2 cellular contexts compared by ENCODE assay signal in the genomic region with DNA sequence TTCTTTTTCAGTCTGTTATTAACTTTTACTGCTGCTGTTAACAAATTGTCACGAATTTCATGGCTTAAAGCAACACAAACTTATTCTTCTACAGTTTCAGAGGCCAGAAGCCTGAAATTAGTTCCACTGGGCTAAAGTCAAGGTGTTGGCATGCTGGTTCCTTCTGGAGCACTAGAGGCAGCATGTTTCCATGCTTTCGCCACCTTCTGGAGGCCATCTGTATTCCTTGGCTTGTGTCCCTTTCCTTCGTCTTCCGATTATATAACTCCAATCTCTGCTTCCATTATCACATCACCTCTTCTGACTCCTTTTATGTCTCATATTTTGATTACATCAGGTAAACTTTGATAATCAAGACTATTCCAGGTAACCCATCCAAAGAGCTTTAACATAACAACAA.
A peak's percentile ranks its signal among the peaks of the same experiment; 100 is the strongest.
TF ChIP-seq lines count a peak whose summit lies in the region.

No MANE protein-coding gene starts in this region.

TF ChIP-seq in HepG2, 621 proteins besides CTCF, POLR2A, EP300 and RAD21:
- TF ChIP-seq ZFP1 (CRISPR knock-in tag; IDR thresholded peaks at IDR 0.05), result no peak
- no peak for TF ChIP-seq ZSCAN25 (CRISPR knock-in tag; IDR thresholded peaks at IDR 0.05)
- no peak for TF ChIP-seq HNF4G (IDR thresholded peaks at IDR 0.05; ENCODE audit: borderline replicate concordance, low read depth, low read length)
- TF ChIP-seq HNF4G (CRISPR knock-in tag; IDR thresholded peaks at IDR 0.05; ENCODE audit: borderline replicate concordance, low read depth), result no peak
- TF ChIP-seq TBX3 (IDR thresholded peaks at IDR 0.05; ENCODE audit: borderline replicate concordance), result no peak
- no peak for TF ChIP-seq ZNF264 (CRISPR knock-in tag; IDR thresholded peaks at IDR 0.05)
- no peak for TF ChIP-seq PRMT3 (CRISPR knock-in tag; IDR thresholded peaks at IDR 0.05; ENCODE audit: borderline replicate concordance, low read depth)
- TF ChIP-seq, protein P1, sequence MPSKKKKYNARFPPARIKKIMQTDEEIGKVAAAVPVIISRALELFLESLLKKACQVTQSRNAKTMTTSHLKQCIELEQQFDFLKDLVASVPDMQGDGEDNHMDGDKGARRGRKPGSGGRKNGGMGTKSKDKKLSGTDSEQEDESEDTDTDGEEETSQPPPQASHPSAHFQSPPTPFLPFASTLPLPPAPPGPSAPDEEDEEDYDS (CRISPR knock-in tag; IDR thresholded peaks at IDR 0.05), result no peak
- TF ChIP-seq DNMT1 (CRISPR knock-in tag; IDR thresholded peaks at IDR 0.05), result no peak
- TF ChIP-seq MEIS1 (CRISPR knock-in tag; IDR thresholded peaks at IDR 0.05; ENCODE audit: borderline replicate concordance), result no peak
- TF ChIP-seq, protein P2, sequence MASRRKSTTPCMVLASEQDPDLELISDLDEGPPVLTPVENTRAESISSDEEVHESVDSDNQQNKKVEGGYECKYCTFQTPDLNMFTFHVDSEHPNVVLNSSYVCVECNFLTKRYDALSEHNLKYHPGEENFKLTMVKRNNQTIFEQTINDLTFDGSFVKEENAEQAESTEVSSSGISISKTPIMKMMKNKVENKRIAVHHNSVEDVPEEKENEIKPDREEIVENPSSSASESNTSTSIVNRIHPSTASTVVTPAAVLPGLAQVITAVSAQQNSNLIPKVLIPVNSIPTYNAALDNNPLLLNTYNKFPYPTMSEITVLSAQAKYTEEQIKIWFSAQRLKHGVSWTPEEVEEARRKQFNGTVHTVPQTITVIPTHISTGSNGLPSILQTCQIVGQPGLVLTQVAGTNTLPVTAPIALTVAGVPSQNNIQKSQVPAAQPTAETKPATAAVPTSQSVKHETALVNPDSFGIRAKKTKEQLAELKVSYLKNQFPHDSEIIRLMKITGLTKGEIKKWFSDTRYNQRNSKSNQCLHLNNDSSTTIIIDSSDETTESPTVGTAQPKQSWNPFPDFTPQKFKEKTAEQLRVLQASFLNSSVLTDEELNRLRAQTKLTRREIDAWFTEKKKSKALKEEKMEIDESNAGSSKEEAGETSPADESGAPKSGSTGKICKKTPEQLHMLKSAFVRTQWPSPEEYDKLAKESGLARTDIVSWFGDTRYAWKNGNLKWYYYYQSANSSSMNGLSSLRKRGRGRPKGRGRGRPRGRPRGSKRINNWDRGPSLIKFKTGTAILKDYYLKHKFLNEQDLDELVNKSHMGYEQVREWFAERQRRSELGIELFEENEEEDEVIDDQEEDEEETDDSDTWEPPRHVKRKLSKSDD (CRISPR knock-in tag; IDR thresholded peaks at IDR 0.05; ENCODE audit: low read depth), result no peak
- no peak for TF ChIP-seq DMAP1 (CRISPR knock-in tag; IDR thresholded peaks at IDR 0.05)

TF ChIP-seq in H1, 55 proteins besides CTCF, POLR2A, EP300 and RAD21:
- TF ChIP-seq, protein P3, sequence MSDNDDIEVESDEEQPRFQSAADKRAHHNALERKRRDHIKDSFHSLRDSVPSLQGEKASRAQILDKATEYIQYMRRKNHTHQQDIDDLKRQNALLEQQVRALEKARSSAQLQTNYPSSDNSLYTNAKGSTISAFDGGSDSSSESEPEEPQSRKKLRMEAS (IDR thresholded peaks at IDR 0.05), result 0 out of 2 replicates have a peak, but pooled peaks have one; percentile 34
- TF ChIP-seq KDM5A (IDR thresholded peaks at IDR 0.05; ENCODE audit: low read length) (no peak), EZH2 (IDR thresholded peaks at IDR 0.05; ENCODE audit: low read depth, low read length, severe bottlenecking) (no peak)
